Comparison of ENCODE assay signal across 2 cellular contexts in the genomic region with DNA sequence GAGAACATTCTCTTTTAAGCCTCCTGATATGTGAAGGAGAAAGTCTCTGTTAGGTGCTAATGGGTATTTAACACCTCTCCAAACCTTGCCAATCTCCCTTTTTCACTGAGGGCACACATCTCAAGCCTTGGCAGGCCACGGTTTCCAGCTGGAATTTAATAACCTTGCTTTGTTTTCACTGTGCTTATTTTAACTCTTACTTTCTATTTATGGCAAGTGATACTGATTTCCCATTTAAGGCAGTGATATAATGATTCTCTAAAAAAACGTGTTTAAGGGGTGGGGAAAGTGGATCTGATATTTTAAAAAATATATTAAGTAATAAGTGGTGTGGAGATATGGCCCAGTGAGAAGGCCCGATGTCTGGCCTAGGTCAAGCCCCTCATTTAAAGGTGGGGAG.
TF ChIP-seq lines count a peak whose summit lies in the region.

No MANE protein-coding gene starts in this region.

TF ChIP-seq in SK-N-SH, 30 proteins besides CTCF, POLR2A, EP300 and RAD21 (continued from another document):
- TF ChIP-seq, protein P1, sequence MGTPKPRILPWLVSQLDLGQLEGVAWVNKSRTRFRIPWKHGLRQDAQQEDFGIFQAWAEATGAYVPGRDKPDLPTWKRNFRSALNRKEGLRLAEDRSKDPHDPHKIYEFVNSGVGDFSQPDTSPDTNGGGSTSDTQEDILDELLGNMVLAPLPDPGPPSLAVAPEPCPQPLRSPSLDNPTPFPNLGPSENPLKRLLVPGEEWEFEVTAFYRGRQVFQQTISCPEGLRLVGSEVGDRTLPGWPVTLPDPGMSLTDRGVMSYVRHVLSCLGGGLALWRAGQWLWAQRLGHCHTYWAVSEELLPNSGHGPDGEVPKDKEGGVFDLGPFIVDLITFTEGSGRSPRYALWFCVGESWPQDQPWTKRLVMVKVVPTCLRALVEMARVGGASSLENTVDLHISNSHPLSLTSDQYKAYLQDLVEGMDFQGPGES (IDR thresholded peaks at IDR 0.05; ENCODE audit: low read depth, low read length) = no peak
- TF ChIP-seq MXI1 (IDR thresholded peaks at IDR 0.05; ENCODE audit: low read depth, low read length) (no peak), TAF1 (IDR thresholded peaks at IDR 0.05; ENCODE audit: borderline replicate concordance, low read depth, low read length) (no peak), SMC3 (IDR thresholded peaks at IDR 0.05; ENCODE audit: low read depth, low read length) (no peak), JUND (IDR thresholded peaks at IDR 0.05) (no peak), MEF2A (IDR thresholded peaks at IDR 0.05; ENCODE audit: borderline replicate concordance, low read depth) (no peak), ELF1 (IDR thresholded peaks at IDR 0.05) (no peak)
- TF ChIP-seq, protein P2, sequence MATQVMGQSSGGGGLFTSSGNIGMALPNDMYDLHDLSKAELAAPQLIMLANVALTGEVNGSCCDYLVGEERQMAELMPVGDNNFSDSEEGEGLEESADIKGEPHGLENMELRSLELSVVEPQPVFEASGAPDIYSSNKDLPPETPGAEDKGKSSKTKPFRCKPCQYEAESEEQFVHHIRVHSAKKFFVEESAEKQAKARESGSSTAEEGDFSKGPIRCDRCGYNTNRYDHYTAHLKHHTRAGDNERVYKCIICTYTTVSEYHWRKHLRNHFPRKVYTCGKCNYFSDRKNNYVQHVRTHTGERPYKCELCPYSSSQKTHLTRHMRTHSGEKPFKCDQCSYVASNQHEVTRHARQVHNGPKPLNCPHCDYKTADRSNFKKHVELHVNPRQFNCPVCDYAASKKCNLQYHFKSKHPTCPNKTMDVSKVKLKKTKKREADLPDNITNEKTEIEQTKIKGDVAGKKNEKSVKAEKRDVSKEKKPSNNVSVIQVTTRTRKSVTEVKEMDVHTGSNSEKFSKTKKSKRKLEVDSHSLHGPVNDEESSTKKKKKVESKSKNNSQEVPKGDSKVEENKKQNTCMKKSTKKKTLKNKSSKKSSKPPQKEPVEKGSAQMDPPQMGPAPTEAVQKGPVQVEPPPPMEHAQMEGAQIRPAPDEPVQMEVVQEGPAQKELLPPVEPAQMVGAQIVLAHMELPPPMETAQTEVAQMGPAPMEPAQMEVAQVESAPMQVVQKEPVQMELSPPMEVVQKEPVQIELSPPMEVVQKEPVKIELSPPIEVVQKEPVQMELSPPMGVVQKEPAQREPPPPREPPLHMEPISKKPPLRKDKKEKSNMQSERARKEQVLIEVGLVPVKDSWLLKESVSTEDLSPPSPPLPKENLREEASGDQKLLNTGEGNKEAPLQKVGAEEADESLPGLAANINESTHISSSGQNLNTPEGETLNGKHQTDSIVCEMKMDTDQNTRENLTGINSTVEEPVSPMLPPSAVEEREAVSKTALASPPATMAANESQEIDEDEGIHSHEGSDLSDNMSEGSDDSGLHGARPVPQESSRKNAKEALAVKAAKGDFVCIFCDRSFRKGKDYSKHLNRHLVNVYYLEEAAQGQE (IDR thresholded peaks at IDR 0.05; ENCODE audit: low read depth, low read length) = no peak

TF ChIP-seq in SK-N-SH treated with all-trans-retinoic acid at 6 μM for 48 hours, 23 proteins besides CTCF, POLR2A, EP300 and RAD21 (continued from another document):
- no peak for TF ChIP-seq GLIS3 (CRISPR knock-in tag; IDR thresholded peaks at IDR 0.05)
